In the genomic region with DNA sequence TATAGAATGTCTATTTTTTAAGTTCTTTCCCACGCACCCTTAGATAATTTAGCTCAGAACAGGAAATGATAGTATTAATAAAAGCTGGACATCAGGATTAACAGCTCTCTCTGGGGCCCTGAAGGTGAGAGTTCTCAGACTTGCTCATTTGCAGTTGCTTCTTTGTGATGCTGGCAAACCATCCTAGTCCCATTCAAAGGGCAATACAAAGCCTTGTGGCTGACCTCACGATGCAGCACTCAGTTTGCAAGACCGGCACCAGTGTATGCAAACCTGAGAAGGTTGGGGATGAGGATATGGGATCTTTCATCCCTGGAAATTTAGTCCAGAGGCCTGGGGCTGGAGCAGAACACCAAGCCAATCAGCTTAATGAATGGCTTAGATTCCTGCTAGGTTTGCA, we compare ENCODE assay signal across 23 cellular contexts. TPM values are rescaled to one million over a fixed set of nuclear protein-coding genes. Genes with fewer than 3 reads are reported as not detected.
DNase-seq lines count a peak whose midpoint lies in the region; ATAC-seq and TF ChIP-seq lines count a peak whose summit lies in the region.
"Had no signal": no experiment of that assay in that cellular context is flagged by ENCODE, and none has a peak within 500 bp of the region (broad histone marks: within the 10 kb centered on the region; RNA-seq: fewer than 3 reads in every experiment).

No MANE protein-coding gene starts in this region.

- H3K9me3 ChIP-seq in HEK293 (ENCODE audit: control insufficient read depth, insufficient read depth, low read depth, low read length): no peaks in the 10 kb centered on the region
- H3K9me3 ChIP-seq: A549, ascending aorta, esophagus muscularis mucosa, lower lobe of right lung, upper lobe of right lung had no signal

- no peaks in the 10 kb centered on the region for H3K27me3 Mint-ChIP-seq in activated CD8-positive, alpha-beta T cell treated with anti-CD3 and anti-CD28 coated beads for 36 hours
- H3K27me3 Mint-ChIP-seq in activated CD8-positive, alpha-beta T cell treated with anti-CD3 and anti-CD28 coated beads, Interleukin-2, amount 10 ng/mL, durations not matched to agents 7 days and 5 days (ENCODE audit: low read depth): no peaks in the 10 kb centered on the region
- H3K27me3 Mint-ChIP-seq in progenitor cell of endocrine pancreas: no peaks in the 10 kb centered on the region
- H3K27me3 Mint-ChIP-seq: stimulated activated naive CD8-positive, alpha-beta T cell treated with anti-CD3 and anti-CD28 coated beads, Interleukin-15, amount 100 ng/mL, for 72 hours had no signal

- no peaks in the 10 kb centered on the region for H3K4me1 ChIP-seq in HEK293 (ENCODE audit: control insufficient read depth, insufficient read depth, low read length)
- H3K4me1 ChIP-seq: A549, ascending aorta, upper lobe of right lung had no signal

- TF ChIP-seq CTCF in activated CD8-positive, alpha-beta T cell treated with anti-CD3 and anti-CD28 coated beads for 36 hours (IDR thresholded peaks at IDR 0.05): no peak
- TF ChIP-seq CTCF in HEK293 (tag by site-specific recombination; IDR thresholded peaks at IDR 0.05) (no peak), dorsolateral prefrontal cortex (IDR thresholded peaks at IDR 0.05 in 54 of 56, conservative IDR thresholded peaks at IDR 0.05 in 2 of 56; ENCODE audit: low read depth in 1 of 56, partially characterized antibody in 56 of 56) (no peak), progenitor cell of endocrine pancreas (IDR thresholded peaks at IDR 0.05; ENCODE audit: unreplicated experiment) (no peak)

- peaks cover 11 to 84% of the 10 kb centered on the region in 2 experiments; a peak in 2 of 3 replicates for H3K36me3 ChIP-seq in HEK293 (ENCODE audit: control insufficient read depth in 2 of 2, insufficient read depth in 1 of 2, low read length in 2 of 2)

- H3K27ac Mint-ChIP-seq in activated CD8-positive, alpha-beta T cell treated with anti-CD3 and anti-CD28 coated beads for 36 hours: peak overlapping the region; percentile 32
- no peak overlapping the region for H3K27ac Mint-ChIP-seq in activated CD8-positive, alpha-beta T cell treated with anti-CD3 and anti-CD28 coated beads, Interleukin-2, amount 10 ng/mL, durations not matched to agents 7 days and 5 days
- peak overlapping the region; percentile 70 for H3K27ac Mint-ChIP-seq in progenitor cell of endocrine pancreas
- H3K27ac Mint-ChIP-seq: T-helper 1 cell treated with Interleukin-12 subunit alpha and Interleukin-12 subunit beta and Interleukin-4 antibody, amounts not matched to agents 30 μg/mL and 1 μg/mL, for 36 hours had no signal

- CTCF ChIA-PET in activated CD8-positive, alpha-beta T cell treated with anti-CD3 and anti-CD28 coated beads for 36 hours (lab: Charles Lee): interaction anchor here (0.9 to 1.7 kb wide), 3 partner anchors 16 to 184 kb away, joined by 3 to 9 read pairs (median 3); a partner anchor contains a TSS
- CTCF ChIA-PET in activated CD8-positive, alpha-beta T cell treated with anti-CD3 and anti-CD28 coated beads, Interleukin-2, amount 10 ng/mL, durations not matched to agents 7 days and 5 days (lab: Charles Lee): interaction anchor here (1.0 to 1.7 kb wide), 3 partner anchors 16 to 185 kb away, joined by 3 to 7 read pairs (median 3); no protein-coding TSS in a partner anchor
- CTCF ChIA-PET in HEK293 (lab: Yijun Ruan, JAX): interaction anchor here (1.1 to 3.9 kb wide), 3 partner anchors 16 to 27 kb away, joined by 3 to 18 read pairs (median 3); no protein-coding TSS in a partner anchor

- no peaks in the 10 kb centered on the region for H3K27me3 ChIP-seq in dorsolateral prefrontal cortex
- H3K27me3 ChIP-seq: ascending aorta, esophagus muscularis mucosa, upper lobe of right lung had no signal

- peaks cover 12% of the 10 kb centered on the region for H3K4me1 Mint-ChIP-seq in activated CD8-positive, alpha-beta T cell treated with anti-CD3 and anti-CD28 coated beads for 36 hours (ENCODE audit: low read depth)
- peaks cover 6% of the 10 kb centered on the region for H3K4me1 Mint-ChIP-seq in activated CD8-positive, alpha-beta T cell treated with anti-CD3 and anti-CD28 coated beads, Interleukin-2, amount 10 ng/mL, durations not matched to agents 7 days and 5 days (ENCODE audit: low read depth)
- H3K4me1 Mint-ChIP-seq in progenitor cell of endocrine pancreas (ENCODE audit: low read depth): peaks cover 6% of the 10 kb centered on the region

- intact Hi-C loops in activated CD8-positive, alpha-beta T cell treated with anti-CD3 and anti-CD28 coated beads for 36 hours (cut with micrococcal nuclease): no loop called here
- intact Hi-C loops in dorsolateral prefrontal cortex (cut with DNase I): loop anchor here in 1 of 2 donors (5.0 kb wide), 1 partner anchor 164 kb away; a partner anchor contains a TSS

- no peak for ATAC-seq in activated CD8-positive, alpha-beta T cell treated with anti-CD3 and anti-CD28 coated beads for 36 hours
- ATAC-seq in activated CD8-positive, alpha-beta T cell treated with anti-CD3 and anti-CD28 coated beads, Interleukin-2, amount 10 ng/mL, durations not matched to agents 7 days and 5 days: no peak
- ATAC-seq: A549; lower lobe of right lung; stimulated activated naive CD8-positive, alpha-beta T cell treated with anti-CD3 and anti-CD28 coated beads, Interleukin-15, amount 100 ng/mL, for 72 hours; upper lobe of right lung had no signal

- H3K9me3 Mint-ChIP-seq in activated CD8-positive, alpha-beta T cell treated with anti-CD3 and anti-CD28 coated beads for 36 hours: no peaks in the 10 kb centered on the region
- H3K9me3 Mint-ChIP-seq in activated CD8-positive, alpha-beta T cell treated with anti-CD3 and anti-CD28 coated beads, Interleukin-2, amount 10 ng/mL, durations not matched to agents 7 days and 5 days (ENCODE audit: insufficient read depth): no peaks in the 10 kb centered on the region
- H3K9me3 Mint-ChIP-seq in progenitor cell of endocrine pancreas (ENCODE audit: low read depth): no peaks in the 10 kb centered on the region
- H3K9me3 Mint-ChIP-seq: stimulated activated naive CD8-positive, alpha-beta T cell treated with anti-CD3 and anti-CD28 coated beads, Interleukin-15, amount 100 ng/mL, for 72 hours; T-helper 1 cell treated with Interleukin-12 subunit alpha and Interleukin-12 subunit beta and Interleukin-4 antibody, amounts not matched to agents 30 μg/mL and 1 μg/mL, for 36 hours had no signal

- no peak overlapping the region for H3K4me3 Mint-ChIP-seq in activated CD8-positive, alpha-beta T cell treated with anti-CD3 and anti-CD28 coated beads for 36 hours
- no peak overlapping the region for H3K4me3 Mint-ChIP-seq in activated CD8-positive, alpha-beta T cell treated with anti-CD3 and anti-CD28 coated beads, Interleukin-2, amount 10 ng/mL, durations not matched to agents 7 days and 5 days
- no peak overlapping the region for H3K4me3 Mint-ChIP-seq in progenitor cell of endocrine pancreas (ENCODE audit: low read depth)
- H3K4me3 Mint-ChIP-seq: stimulated activated naive CD8-positive, alpha-beta T cell treated with anti-CD3 and anti-CD28 coated beads, Interleukin-15, amount 100 ng/mL, for 72 hours; T-helper 1 cell treated with Interleukin-12 subunit alpha and Interleukin-12 subunit beta and Interleukin-4 antibody, amounts not matched to agents 30 μg/mL and 1 μg/mL, for 36 hours had no signal

- no peak for DNase-seq in activated CD8-positive, alpha-beta T cell treated with anti-CD3 and anti-CD28 coated beads for 36 hours
- no peak for DNase-seq in activated CD8-positive, alpha-beta T cell treated with anti-CD3 and anti-CD28 coated beads, Interleukin-2, amount 10 ng/mL, durations not matched to agents 7 days and 5 days
- DNase-seq in dorsolateral prefrontal cortex: no peak
- no peak for DNase-seq in progenitor cell of endocrine pancreas (ENCODE audit: low spot score, unreplicated experiment)
- DNase-seq in AG20443 (ENCODE audit: low spot score): no peak
- DNase-seq in effector CD4-positive, alpha-beta T cell: no peak
- no peak for DNase-seq in SHP77 (lab: John Stamatoyannopoulos, UW)
- DNase-seq: activated CD4-positive, CD25-positive, alpha-beta regulatory T cell; activated gamma-delta T cell; glutamatergic neuron; lower lobe of right lung; NCI-H2029 treated with DMSO at 0.1 percent for 48 hours; SHP77 treated with DMSO at 0.1 percent for 48 hours; stimulated activated naive CD8-positive, alpha-beta T cell treated with anti-CD3 and anti-CD28 coated beads, Interleukin-15, amount 100 ng/mL, for 72 hours; upper lobe of right lung had no signal

- peaks cover 30% of the 10 kb centered on the region for H3K36me3 Mint-ChIP-seq in activated CD8-positive, alpha-beta T cell treated with anti-CD3 and anti-CD28 coated beads for 36 hours (ENCODE audit: low read depth)
- peaks cover 47% of the 10 kb centered on the region for H3K36me3 Mint-ChIP-seq in activated CD8-positive, alpha-beta T cell treated with anti-CD3 and anti-CD28 coated beads, Interleukin-2, amount 10 ng/mL, durations not matched to agents 7 days and 5 days (ENCODE audit: low read depth)
- H3K36me3 Mint-ChIP-seq in progenitor cell of endocrine pancreas (ENCODE audit: insufficient read depth): peaks cover 37% of the 10 kb centered on the region

- H3K4me3 ChIP-seq in HEK293 (ENCODE audit: low read depth, low read length) (no peak overlapping the region), dorsolateral prefrontal cortex (no peak overlapping the region)
- H3K4me3 ChIP-seq: A549, ascending aorta, esophagus muscularis mucosa, lower lobe of right lung, upper lobe of right lung had no signal

- POLR2A ChIA-PET in activated CD8-positive, alpha-beta T cell treated with anti-CD3 and anti-CD28 coated beads for 36 hours (lab: Charles Lee): interaction anchor here (1.2 kb wide), 1 partner anchor 171 kb away, joined by 4 read pairs; no protein-coding TSS in a partner anchor
- POLR2A ChIA-PET in activated CD8-positive, alpha-beta T cell treated with anti-CD3 and anti-CD28 coated beads, Interleukin-2, amount 10 ng/mL, durations not matched to agents 7 days and 5 days (lab: Charles Lee): interaction anchor here (0.6 kb wide), 1 partner anchor 29 kb away, joined by 6 read pairs; no protein-coding TSS in a partner anchor
- POLR2A ChIA-PET in HEK293 (lab: Yijun Ruan, JAX): no interaction called here

- H3K27ac ChIP-seq in HEK293 (ENCODE audit: extremely low read depth, low read depth, low read length) (no peak overlapping the region), dorsolateral prefrontal cortex (peak overlapping the region in 41 of 59 donors; percentile 12 to 82 (median 59))
- H3K27ac ChIP-seq: A549, lower lobe of right lung, upper lobe of right lung had no signal

TF ChIP-seq in HEK293, 187 proteins besides CTCF, POLR2A, EP300 and RAD21 (continues in another document):
- TF ChIP-seq ZXDB (tag by site-specific recombination; IDR thresholded peaks at IDR 0.05) (no peak), ZNF510 (tag by site-specific recombination; IDR thresholded peaks at IDR 0.05; ENCODE audit: insufficient replicate concordance) (no peak), ZBTB7A (tag by site-specific recombination; IDR thresholded peaks at IDR 0.05; ENCODE audit: low read depth) (0 out of 2 replicates have a peak, but pooled peaks have one; percentile 6), ZNF138 (tag by site-specific recombination; IDR thresholded peaks at IDR 0.05; ENCODE audit: borderline replicate concordance) (no peak)

RNA-seq across cellular contexts. Expression of a gene that starts 29.3 kb away (rescaled TPM):
- not detected for total RNA-seq in activated CD8-positive, alpha-beta T cell treated with anti-CD3 and anti-CD28 coated beads for 36 hours
- total RNA-seq in activated CD8-positive, alpha-beta T cell treated with anti-CD3 and anti-CD28 coated beads, Interleukin-2, amount 10 ng/mL, durations not matched to agents 7 days and 5 days: not detected
- total RNA-seq in dorsolateral prefrontal cortex (10 to 100 TPM in 84 of 120 experiments, 1 to 10 TPM in 36; 1.8 to 35.0 (median 12.2) TPM), progenitor cell of endocrine pancreas (not detected in 2 replicates)
- total RNA-seq: ascending aorta, esophagus muscularis mucosa, lower lobe of right lung, myocyte, NCI-H460, renal cortical epithelial cell, upper lobe of right lung had no signal
